Comparison of ENCODE assay signal across 14 cellular contexts in genomic region chr6:147117009-147117408, GRCh38.
"Had no signal": no experiment of that assay in that cellular context is flagged by ENCODE, and none has a peak within 500 bp of the region (broad histone marks: within the 10 kb centered on the region; RNA-seq: fewer than 3 reads in every experiment).

No MANE protein-coding gene starts in this region.

- H3K36me3 Mint-ChIP-seq: neural progenitor cell; stimulated activated effector memory CD8-positive, alpha-beta T cell treated with anti-CD3 and anti-CD28 coated beads, Interleukin-12 subunit alpha, Interleukin-12 subunit beta, amount 100 ng/mL, for 72 hours had no signal

- H3K4me2 ChIP-seq: neural progenitor cell had no signal

- H3K36me3 ChIP-seq: gastroesophageal sphincter, neural progenitor cell, tibial artery, uterus had no signal

- H3K27ac Mint-ChIP-seq: activated B cell treated with CpG ODN at 0.5 μM for 24 hours; activated CD4-positive, alpha-beta T cell treated with anti-CD3 and anti-CD28 coated beads, Interleukin-2, amount 10 ng/mL, durations not matched to agents 24 days and 14 days; activated naive CD4-positive, alpha-beta T cell treated with anti-CD3 and anti-CD28 coated beads for 36 hours; neural progenitor cell; stimulated activated effector memory CD8-positive, alpha-beta T cell treated with anti-CD3 and anti-CD28 coated beads, Interleukin-12 subunit alpha, Interleukin-12 subunit beta, amount 100 ng/mL, for 72 hours had no signal

- H3K4me1 Mint-ChIP-seq: activated B cell treated with CpG ODN at 0.5 μM for 24 hours; activated CD4-positive, alpha-beta T cell treated with anti-CD3 and anti-CD28 coated beads, Interleukin-2, amount 10 ng/mL, durations not matched to agents 24 days and 14 days; central memory CD8-positive, alpha-beta T cell; neural progenitor cell; stimulated activated effector memory CD8-positive, alpha-beta T cell treated with anti-CD3 and anti-CD28 coated beads, Interleukin-12 subunit alpha, Interleukin-12 subunit beta, amount 100 ng/mL, for 72 hours had no signal

- H3K4me3 ChIP-seq: gastroesophageal sphincter, neural progenitor cell had no signal

- H2AFZ ChIP-seq: neural progenitor cell had no signal

- DNase-seq: activated B cell treated with CpG ODN at 0.5 μM for 24 hours; activated CD4-positive, alpha-beta T cell treated with anti-CD3 and anti-CD28 coated beads, Interleukin-2, amount 10 ng/mL, durations not matched to agents 24 days and 14 days; activated CD8-positive, alpha-beta memory T cell treated with anti-CD3 and anti-CD28 coated beads for 24 hours; activated naive CD4-positive, alpha-beta T cell treated with anti-CD3 and anti-CD28 coated beads for 36 hours; cortex of kidney; effector CD8-positive, alpha-beta T cell; kidney glomerular epithelial cell; posterior cingulate gyrus; tibial artery; uterus had no signal

- ATAC-seq: gastroesophageal sphincter; stimulated activated effector memory CD8-positive, alpha-beta T cell treated with anti-CD3 and anti-CD28 coated beads, Interleukin-12 subunit alpha, Interleukin-12 subunit beta, amount 100 ng/mL, for 72 hours had no signal

- H3K4me3 Mint-ChIP-seq: activated B cell treated with CpG ODN at 0.5 μM for 24 hours; activated CD4-positive, alpha-beta T cell treated with anti-CD3 and anti-CD28 coated beads, Interleukin-2, amount 10 ng/mL, durations not matched to agents 24 days and 14 days; activated naive CD4-positive, alpha-beta T cell treated with anti-CD3 and anti-CD28 coated beads for 36 hours; central memory CD8-positive, alpha-beta T cell; neural progenitor cell; stimulated activated effector memory CD8-positive, alpha-beta T cell treated with anti-CD3 and anti-CD28 coated beads, Interleukin-12 subunit alpha, Interleukin-12 subunit beta, amount 100 ng/mL, for 72 hours had no signal

- H3K9ac ChIP-seq: neural progenitor cell had no signal

- H3K9me3 Mint-ChIP-seq: activated CD4-positive, alpha-beta T cell treated with anti-CD3 and anti-CD28 coated beads, Interleukin-2, amount 10 ng/mL, durations not matched to agents 24 days and 14 days; neural progenitor cell had no signal

- H3K27me3 ChIP-seq: gastroesophageal sphincter, neural progenitor cell, tibial artery, uterus had no signal

- H3K27ac ChIP-seq: gastroesophageal sphincter, neural progenitor cell, tibial artery, uterus had no signal

- H3K9me3 ChIP-seq: gastroesophageal sphincter, tibial artery, uterus had no signal

- H3K27me3 Mint-ChIP-seq: activated CD4-positive, alpha-beta T cell treated with anti-CD3 and anti-CD28 coated beads, Interleukin-2, amount 10 ng/mL, durations not matched to agents 24 days and 14 days had no signal

- H3K4me1 ChIP-seq: gastroesophageal sphincter, neural progenitor cell, uterus had no signal
